ENCODE assay signal across 1 cellular context in the genomic region with DNA sequence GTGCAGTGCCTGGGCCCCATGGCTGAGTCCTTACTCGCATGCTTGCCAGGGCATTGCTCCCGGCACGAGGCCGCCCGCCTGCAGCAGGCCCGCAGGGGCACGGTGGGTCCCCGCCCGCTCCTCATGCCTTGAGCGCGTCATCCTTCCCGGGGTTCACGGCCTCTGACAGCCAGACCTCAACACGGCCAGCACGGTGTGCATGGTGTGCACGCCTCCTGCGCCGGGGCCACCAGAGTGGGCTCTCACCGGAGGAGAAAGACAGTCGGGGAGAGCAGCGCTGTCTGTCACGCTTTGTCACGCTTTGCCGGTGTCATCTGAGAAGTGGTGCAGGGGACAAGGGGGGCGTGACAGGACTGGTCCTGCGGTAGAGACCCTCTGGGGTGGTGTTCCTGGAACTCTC.
TF ChIP-seq lines count a peak whose summit lies in the region.

No MANE protein-coding gene starts in this region.

TF ChIP-seq in GM23338, 12 proteins besides CTCF, POLR2A, EP300 and RAD21 (continued from another document):
- TF ChIP-seq ZNF462 (CRISPR knock-in tag; IDR thresholded peaks at IDR 0.05) (no peak), ZNF114 (CRISPR knock-in tag; IDR thresholded peaks at IDR 0.05) (no peak), REST (IDR thresholded peaks at IDR 0.05; ENCODE audit: unreplicated experiment) (no peak), EZH2phosphoT487 (IDR thresholded peaks at IDR 0.05; ENCODE audit: unreplicated experiment) (no peak), JUNB (IDR thresholded peaks at IDR 0.05; ENCODE audit: unreplicated experiment) (no peak), STAT1 (IDR thresholded peaks at IDR 0.05; ENCODE audit: unreplicated experiment) (no peak), CREB1 (CRISPR knock-in tag; IDR thresholded peaks at IDR 0.05; ENCODE audit: low read depth) (no peak), NANOG (IDR thresholded peaks at IDR 0.05; ENCODE audit: borderline replicate concordance) (no peak)
- TF ChIP-seq, protein P1, sequence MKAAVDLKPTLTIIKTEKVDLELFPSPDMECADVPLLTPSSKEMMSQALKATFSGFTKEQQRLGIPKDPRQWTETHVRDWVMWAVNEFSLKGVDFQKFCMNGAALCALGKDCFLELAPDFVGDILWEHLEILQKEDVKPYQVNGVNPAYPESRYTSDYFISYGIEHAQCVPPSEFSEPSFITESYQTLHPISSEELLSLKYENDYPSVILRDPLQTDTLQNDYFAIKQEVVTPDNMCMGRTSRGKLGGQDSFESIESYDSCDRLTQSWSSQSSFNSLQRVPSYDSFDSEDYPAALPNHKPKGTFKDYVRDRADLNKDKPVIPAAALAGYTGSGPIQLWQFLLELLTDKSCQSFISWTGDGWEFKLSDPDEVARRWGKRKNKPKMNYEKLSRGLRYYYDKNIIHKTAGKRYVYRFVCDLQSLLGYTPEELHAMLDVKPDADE (IDR thresholded peaks at IDR 0.05): no peak
TF ChIP-seq in GM23338: peak in this region for 0.
